In genomic region chr19:14053500-14053899, GRCh38 we compare ENCODE assay signal across 21 cellular contexts. TPM values are rescaled to one million over a fixed set of nuclear protein-coding genes. Genes with fewer than 3 reads are reported as not detected.
DNase-seq lines count a peak whose midpoint lies in the region; ATAC-seq, FAIRE-seq and TF ChIP-seq lines count a peak whose summit lies in the region.
"Had no signal": no experiment of that assay in that cellular context is flagged by ENCODE, and none has a peak within 500 bp of the region (broad histone marks: within the 10 kb centered on the region; RNA-seq: fewer than 3 reads in every experiment).

No MANE protein-coding gene starts in this region.

- H3K27me3 ChIP-seq in GM12878 (replicated peaks in 1 of 2; ENCODE audit: control insufficient read depth in 2 of 2, insufficient read depth in 2 of 2, low read length in 1 of 2): peaks cover 0 to 2% of the 10 kb centered on the region in 2 experiments; a peak in 3 of 4 replicates
- H3K27me3 ChIP-seq in neuronal stem cell (ENCODE audit: control insufficient read depth in 3 of 3, insufficient read depth in 3 of 3, low read depth in 1 of 3, low read length in 3 of 3): peaks cover 0 to 20% (median 6%) of the 10 kb centered on the region in 3 experiments
- H3K27me3 ChIP-seq: Peyer's patch had no signal

- POLR2A ChIA-PET in GM12878 (lab: Charles Lee): interaction anchor here (1.5 kb wide), 1 partner anchor 48 kb away, joined by 5 read pairs; the partner anchor contains the start of gene RFX1

- CTCF ChIA-PET in GM12878 (lab: Yijun Ruan, JAX): interaction anchor here (1.6 to 2.4 kb wide), 2 partner anchors 10 to 14 kb away, joined by 5 to 14 read pairs; no protein-coding TSS in a partner anchor

- no peaks in the 10 kb centered on the region for H3K79me1 ChIP-seq in neuronal stem cell (ENCODE audit: low read depth, low read length)

- no peak for TF ChIP-seq EP300 in GM12878 (IDR thresholded peaks at IDR 0.05; ENCODE audit: borderline replicate concordance in 1 of 2, control insufficient read depth in 1 of 2, low read depth in 2 of 2, low read length in 2 of 2)

- H3K9me3 ChIP-seq in GM12878 (replicated peaks; ENCODE audit: control insufficient read depth, insufficient read depth, low read length): no peaks in the 10 kb centered on the region
- peaks cover under 1 to 3% of the 10 kb centered on the region in 2 donors for H3K9me3 ChIP-seq in neuronal stem cell (replicated peaks in 1 of 2; ENCODE audit: control insufficient read depth in 2 of 2, insufficient read depth in 1 of 2, low read depth in 1 of 2, low read length in 2 of 2)
- H3K9me3 ChIP-seq: Peyer's patch had no signal

- WGBS in GM12878 (ENCODE audit: insufficient coverage, insufficient replicate concordance, low lambda C conversion rate, missing lambda C conversion rate): 85% methylated on average over 10 of the region's 11 CpGs
- no CpG with 5 or more reads among the region's 11 CpGs for WGBS in neuronal stem cell (ENCODE audit: extremely low coverage in 2 of 2, insufficient read length in 2 of 2, insufficient replicate concordance in 1 of 2), 2 donors

- RAD21 ChIA-PET in GM12878 (lab: Charles Lee; ENCODE audit: unreplicated experiment): interaction anchor here (0.6 to 1.0 kb wide), 2 partner anchors 9 to 92 kb away, joined by 3 read pairs; no protein-coding TSS in a partner anchor

- FAIRE-seq in GM12892 (lab: Jason Lieb, UNC) (no peak), GM12878 (lab: Jason Lieb, UNC) (no peak)
- FAIRE-seq: GM19239, H54 had no signal

- no peak for TF ChIP-seq RAD21 in GM12878 (IDR thresholded peaks at IDR 0.05; ENCODE audit: insufficient read depth, low read depth, low read length)

- H2BK5ac ChIP-seq in neuronal stem cell (ENCODE audit: low read length): no peak overlapping the region

- H3K4me1 ChIP-seq in GM12878 (ENCODE audit: control insufficient read depth, insufficient read depth, low read length) (no peaks in the 10 kb centered on the region), neuronal stem cell (ENCODE audit: control insufficient read depth in 2 of 2, insufficient read depth in 1 of 2, low read depth in 1 of 2, low read length in 2 of 2) (peaks cover 0 to 4% of the 10 kb centered on the region in 2 donors)
- H3K4me1 ChIP-seq: Caco-2 had no signal

- in situ Hi-C loops in GM12878 (cut with MboI) (loop anchor here (25.0 kb wide), 1 partner anchor 766 kb away; no protein-coding TSS in a partner anchor), KBM-7 (cut with MboI; ENCODE audit: low pct_unique_long_range_greater_than_20kb, low sequenced_read_pairs) (loop anchor here (25.0 kb wide), 1 partner anchor 166 kb away; the partner anchor contains the start of gene NANOS3)

- no peak for ATAC-seq in GM12878

- H4K20me1 ChIP-seq in GM12878 (ENCODE audit: control insufficient read depth, insufficient read depth): no peaks in the 10 kb centered on the region
- H4K20me1 ChIP-seq: BLaER1 had no signal

- H3K36me3 ChIP-seq in GM12878 (ENCODE audit: control insufficient read depth in 2 of 2, insufficient read depth in 2 of 2, low read length in 1 of 2): peaks cover 8 to 10% of the 10 kb centered on the region in 2 experiments; a peak in 3 of 4 replicates
- peaks cover 2 to 3% of the 10 kb centered on the region in 2 donors for H3K36me3 ChIP-seq in neuronal stem cell (replicated peaks in 1 of 2; ENCODE audit: control insufficient read depth in 2 of 2, insufficient read depth in 2 of 2, low read length in 2 of 2)
- H3K36me3 ChIP-seq: Peyer's patch had no signal

- H3K9ac ChIP-seq in GM12878 (ENCODE audit: control insufficient read depth, insufficient read depth, low read length): no peak overlapping the region
- no peak overlapping the region for H3K9ac ChIP-seq in neuronal stem cell (ENCODE audit: low read depth, low read length, poor library complexity)
- H3K9ac ChIP-seq: BLaER1, KMS-11 had no signal

- no peak overlapping the region for H3K18ac ChIP-seq in neuronal stem cell (ENCODE audit: low read length)

- H3K23ac ChIP-seq in neuronal stem cell (ENCODE audit: low read depth, low read length, poor library complexity): peak overlapping the region; percentile 80

- H3K14ac ChIP-seq in neuronal stem cell (ENCODE audit: low read length): no peak overlapping the region

- H3K4me3 ChIP-seq in GM12878 (no peak overlapping the region), neuronal stem cell (ENCODE audit: low read length in 2 of 2) (peak overlapping the region in 1 of 2 donors; percentile 44)
- H3K4me3 ChIP-seq: BLaER1, Peyer's patch had no signal

- no peak overlapping the region for H2BK120ac ChIP-seq in neuronal stem cell (ENCODE audit: low read depth, low read length)

- TF ChIP-seq CTCF in GM12878 (IDR thresholded peaks at IDR 0.05 in 2 of 3, conservative IDR thresholded peaks at IDR 0.05 in 1 of 3; ENCODE audit: control insufficient read depth in 2 of 3, extremely low read depth in 1 of 3, insufficient read depth in 1 of 3, low read depth in 3 of 3, low read length in 3 of 3): no peak

- H3K79me2 ChIP-seq in GM12878 (ENCODE audit: control insufficient read depth, insufficient read depth, low read length): no peaks in the 10 kb centered on the region

- SMC1A ChIA-PET in GM12878 (lab: Charles Lee; ENCODE audit: uncharacterized antibody, unreplicated experiment): interaction anchor here (0.6 to 1.2 kb wide), 3 partner anchors 11 to 443 kb away, joined by 3 to 6 read pairs (median 3); partner anchors contain the start of genes GIPC1 and MISP3

- no peak overlapping the region for H4K91ac ChIP-seq in neuronal stem cell (ENCODE audit: low read depth, low read length, poor library complexity)

- no peak overlapping the region for H2BK15ac ChIP-seq in neuronal stem cell (ENCODE audit: low read length)

- no peak overlapping the region for H2AK5ac ChIP-seq in neuronal stem cell (ENCODE audit: low read depth, low read length)

- H4K8ac ChIP-seq in neuronal stem cell (ENCODE audit: low read depth, low read length): no peak overlapping the region

- H3K4me2 ChIP-seq in GM12878 (ENCODE audit: control insufficient read depth, insufficient read depth): no peak overlapping the region
- H3K4me2 ChIP-seq in neuronal stem cell (ENCODE audit: insufficient read depth, low read length, poor library complexity, severe bottlenecking): no peak overlapping the region
- H3K4me2 ChIP-seq: BLaER1, KMS-11 had no signal

- BruUV-seq in GM12878 (replicated peaks; lab: Mats Ljungman, UMichigan): no TSS peak

- TF ChIP-seq POLR2A in GM12892 (IDR thresholded peaks at IDR 0.05; ENCODE audit: low read depth, low read length): peak; percentile 22; the same call in 1 of the 2 replicates
- TF ChIP-seq POLR2A in GM12878 (IDR thresholded peaks at IDR 0.05; ENCODE audit: low read depth, low read length): no peak

- DNase-seq in GM12892 (ENCODE audit: insufficient read length) (no peak), GM12878 (ENCODE audit: low read depth, low spot score) (no peak), neuronal stem cell (ENCODE audit: low spot score) (no peak), KBM-7 (no peak), substantia nigra (lab: John Stamatoyannopoulos, UW) (no peak)
- DNase-seq: Caco-2; CD4-positive, alpha-beta memory T cell; DND-41; HFFc6; NCI-H1105; NCI-H146; NCI-H2029; NCI-H345; NCI-H524; NCI-H774; Peyer's patch had no signal

- H3K27ac ChIP-seq in GM12878 (ENCODE audit: control insufficient read depth, insufficient read depth) (no peak overlapping the region), neuronal stem cell (replicated peaks; ENCODE audit: low read length) (no peak overlapping the region), substantia nigra (ENCODE audit: low read depth, low read length, poor library complexity, severe bottlenecking) (no peak overlapping the region)
- H3K27ac ChIP-seq: BLaER1, KMS-11, Peyer's patch had no signal

- H2AFZ ChIP-seq in GM12878 (ENCODE audit: control insufficient read depth, low read depth, low read length) (no peak overlapping the region), neuronal stem cell (ENCODE audit: low read length) (no peak overlapping the region)

- intact Hi-C loops in GM12878 (cut with micrococcal nuclease; ENCODE audit: unreplicated experiment): no loop called here

- peak overlapping the region; percentile 58 for H2BK12ac ChIP-seq in neuronal stem cell (ENCODE audit: low read length)

- peak overlapping the region; percentile 55 for H3K4ac ChIP-seq in neuronal stem cell (ENCODE audit: low read length)

RNA-seq across cellular contexts. Expression of gene PALM3, which starts 8.4 kb away (rescaled TPM):
- not detected for polyA plus RNA-seq in GM12892 (2012; ENCODE audit: missing spikeins)
- total RNA-seq in GM12878 (2013; cell fraction: nucleolus; rRNA removed): not detected in 2 replicates
- total RNA-seq in GM12878 (2014; rRNA removed) (not detected in 2 replicates), GM12878 (2014; rRNA removed; fragmentation: Illumina TruSeq; extraction: Trizol) (not detected in 2 replicates), GM12878 (2021) (not detected in 2 replicates)
- polyA plus RNA-seq in GM12878 (2011; ENCODE audit: low read depth): not detected
- polyA plus RNA-seq in GM12878 (2011; rRNA removed) (not detected in 2 replicates), GM12878 (2014; fragmentation: Illumina TruSeq; extraction: Trizol) (not detected in 2 replicates), GM12878 (2014; fragmentation: Nextera tagmentation; extraction: Ambion mirVana) (not detected), GM12878 (2014; rRNA removed) (not detected in 2 replicates), GM12878 (2016; fragmentation: Nextera tagmentation; extraction: Ambion mirVana) (under 1 TPM in 1 of 2 experiments, not detected in 1; 0.07 TPM)
- 0.03 TPM in 1 of 2 replicates, not detected in the other for polyA plus RNA-seq in GM12878 (2011; cell fraction: cytosol; rRNA removed)
- 0.07 TPM in 1 of 2 replicates, not detected in the other for polyA plus RNA-seq in GM12878 (2011; cell fraction: nucleus; rRNA removed)
- polyA plus RNA-seq in GM12878 (2012): not detected in 2 replicates
- not detected in 2 replicates for polyA minus RNA-seq in GM12878 (2011; rRNA and poly(A)+ RNA removed)
- not detected in 2 replicates for polyA minus RNA-seq in GM12878 (2011; cell fraction: cytosol; rRNA and poly(A)+ RNA removed)
- not detected in 2 replicates for polyA minus RNA-seq in GM12878 (2011; cell fraction: nucleus; rRNA and poly(A)+ RNA removed)
- polyA plus RNA-seq in neuronal stem cell (2013, experiment 1 of 2): 10.2 TPM
- polyA plus RNA-seq in neuronal stem cell (2013, experiment 2 of 2): 10.4 TPM
- total RNA-seq: CD4-positive, alpha-beta memory T cell; T-helper 1 cell treated with Interleukin-12 subunit alpha and Interleukin-12 subunit beta and Interleukin-4 antibody, amounts not matched to agents 30 ng/mL and 1 ng/mL, for 36 hours had no signal
- polyA plus RNA-seq: CD4-positive, alpha-beta memory T cell had no signal

RNA-seq across cellular contexts. Expression of gene MISP3, which starts 19.1 kb away (rescaled TPM):
- 0.64 TPM for polyA plus RNA-seq in GM12892 (2012; ENCODE audit: missing spikeins)
- 1.8 and 2.4 TPM in 2 replicates for total RNA-seq in GM12878 (2013; cell fraction: nucleolus; rRNA removed)
- total RNA-seq in GM12878 (2014; rRNA removed): 0.90 and 0.93 TPM in 2 replicates
- total RNA-seq in GM12878 (2014; rRNA removed; fragmentation: Illumina TruSeq; extraction: Trizol): 0.51 and 0.63 TPM in 2 replicates
- total RNA-seq in GM12878 (2021): 1.2 and 1.7 TPM in 2 replicates
- not detected for polyA plus RNA-seq in GM12878 (2011; ENCODE audit: low read depth)
- polyA plus RNA-seq in GM12878 (2011; rRNA removed): 0.56 and 0.98 TPM in 2 replicates
- 1.4 and 1.8 TPM in 2 replicates for polyA plus RNA-seq in GM12878 (2011; cell fraction: cytosol; rRNA removed)
- polyA plus RNA-seq in GM12878 (2011; cell fraction: nucleus; rRNA removed): 6.0 TPM in 2 replicates
- polyA plus RNA-seq in GM12878 (2012): 0.89 and 1.0 TPM in 2 replicates
- 0.46 TPM in 2 replicates for polyA plus RNA-seq in GM12878 (2014; fragmentation: Illumina TruSeq; extraction: Trizol)
- polyA plus RNA-seq in GM12878 (2014; fragmentation: Nextera tagmentation; extraction: Ambion mirVana): under 1 TPM; 0.07 to 0.11 TPM
- 1.4 and 1.7 TPM in 2 replicates for polyA plus RNA-seq in GM12878 (2014; rRNA removed)
- under 1 TPM; 0.52 to 0.66 TPM for polyA plus RNA-seq in GM12878 (2016; fragmentation: Nextera tagmentation; extraction: Ambion mirVana)
- polyA minus RNA-seq in GM12878 (2011; rRNA and poly(A)+ RNA removed): 0.15 and 0.41 TPM in 2 replicates
- not detected in 2 replicates for polyA minus RNA-seq in GM12878 (2011; cell fraction: cytosol; rRNA and poly(A)+ RNA removed)
- 1.2 and 2.5 TPM in 2 replicates for polyA minus RNA-seq in GM12878 (2011; cell fraction: nucleus; rRNA and poly(A)+ RNA removed)
- 1.6 TPM for polyA plus RNA-seq in neuronal stem cell (2013, experiment 1 of 2)
- polyA plus RNA-seq in neuronal stem cell (2013, experiment 2 of 2): 1.7 TPM

RNA-seq across cellular contexts. Expression of gene IL27RA, which starts 21.9 kb away (rescaled TPM):
- polyA plus RNA-seq in GM12892 (2012; ENCODE audit: missing spikeins): 6.5 TPM
- total RNA-seq in GM12878 (2013; cell fraction: nucleolus; rRNA removed): 30.7 and 34.5 TPM in 2 replicates
- 44.6 and 48.7 TPM in 2 replicates for total RNA-seq in GM12878 (2014; rRNA removed)
- 26.3 and 30.0 TPM in 2 replicates for total RNA-seq in GM12878 (2014; rRNA removed; fragmentation: Illumina TruSeq; extraction: Trizol)
- total RNA-seq in GM12878 (2021): 51.4 and 52.3 TPM in 2 replicates
- 7.8 TPM for polyA plus RNA-seq in GM12878 (2011; ENCODE audit: low read depth)
- 43.0 and 63.5 TPM in 2 replicates for polyA plus RNA-seq in GM12878 (2011; rRNA removed)
- polyA plus RNA-seq in GM12878 (2011; cell fraction: cytosol; rRNA removed): 63.1 and 75.8 TPM in 2 replicates
- polyA plus RNA-seq in GM12878 (2011; cell fraction: nucleus; rRNA removed): 51.9 and 54.3 TPM in 2 replicates
- polyA plus RNA-seq in GM12878 (2012): 15.1 and 16.4 TPM in 2 replicates
- 19.6 and 36.1 TPM in 2 replicates for polyA plus RNA-seq in GM12878 (2014; fragmentation: Illumina TruSeq; extraction: Trizol)
- polyA plus RNA-seq in GM12878 (2014; fragmentation: Nextera tagmentation; extraction: Ambion mirVana): 10 to 100 TPM in 1 of 2 experiments, 1 to 10 TPM in 1; 8.4 to 13.1 TPM
- polyA plus RNA-seq in GM12878 (2014; rRNA removed): 40.8 and 43.0 TPM in 2 replicates
- polyA plus RNA-seq in GM12878 (2016; fragmentation: Nextera tagmentation; extraction: Ambion mirVana): 10 to 100 TPM; 41.6 to 48.4 TPM
- 25.6 and 49.2 TPM in 2 replicates for polyA minus RNA-seq in GM12878 (2011; rRNA and poly(A)+ RNA removed)
- polyA minus RNA-seq in GM12878 (2011; cell fraction: cytosol; rRNA and poly(A)+ RNA removed): 21.1 and 22.8 TPM in 2 replicates
- polyA minus RNA-seq in GM12878 (2011; cell fraction: nucleus; rRNA and poly(A)+ RNA removed): 11.4 and 17.2 TPM in 2 replicates
- polyA plus RNA-seq in neuronal stem cell (2013, experiment 1 of 2): 4.8 TPM
- polyA plus RNA-seq in neuronal stem cell (2013, experiment 2 of 2): 4.3 TPM

RNA-seq across cellular contexts. Expression of gene RLN3, which starts 25.6 kb away (rescaled TPM):
- polyA plus RNA-seq in GM12892 (2012; ENCODE audit: missing spikeins): not detected
- not detected in 2 replicates for total RNA-seq in GM12878 (2013; cell fraction: nucleolus; rRNA removed)
- total RNA-seq in GM12878 (2014; rRNA removed): not detected in 2 replicates
- total RNA-seq in GM12878 (2014; rRNA removed; fragmentation: Illumina TruSeq; extraction: Trizol): not detected in 2 replicates
- total RNA-seq in GM12878 (2021): not detected in 2 replicates
- polyA plus RNA-seq in GM12878 (2011; ENCODE audit: low read depth): not detected
- polyA plus RNA-seq in GM12878 (2011; rRNA removed): not detected in 2 replicates
- not detected in 2 replicates for polyA plus RNA-seq in GM12878 (2011; cell fraction: cytosol; rRNA removed)
- polyA plus RNA-seq in GM12878 (2011; cell fraction: nucleus; rRNA removed): not detected in 2 replicates
- not detected in 2 replicates for polyA plus RNA-seq in GM12878 (2012)
- polyA plus RNA-seq in GM12878 (2014; fragmentation: Illumina TruSeq; extraction: Trizol): not detected in 2 replicates
- not detected for polyA plus RNA-seq in GM12878 (2014; fragmentation: Nextera tagmentation; extraction: Ambion mirVana)
- polyA plus RNA-seq in GM12878 (2014; rRNA removed): 0.16 TPM in 1 of 2 replicates, not detected in the other
- polyA plus RNA-seq in GM12878 (2016; fragmentation: Nextera tagmentation; extraction: Ambion mirVana): not detected
- not detected in 2 replicates for polyA minus RNA-seq in GM12878 (2011; rRNA and poly(A)+ RNA removed)
- polyA minus RNA-seq in GM12878 (2011; cell fraction: cytosol; rRNA and poly(A)+ RNA removed): not detected in 2 replicates
- not detected in 2 replicates for polyA minus RNA-seq in GM12878 (2011; cell fraction: nucleus; rRNA and poly(A)+ RNA removed)
- not detected for polyA plus RNA-seq in neuronal stem cell (2013, experiment 1 of 2)
- not detected for polyA plus RNA-seq in neuronal stem cell (2013, experiment 2 of 2)
- total RNA-seq: Caco-2; CD4-positive, alpha-beta memory T cell; HFFc6; Peyer's patch; T-helper 1 cell treated with Interleukin-12 subunit alpha and Interleukin-12 subunit beta and Interleukin-4 antibody, amounts not matched to agents 30 ng/mL and 1 ng/mL, for 36 hours had no signal

RNA-seq across cellular contexts. Expression of gene C19orf67, which starts 32.1 kb away (rescaled TPM):
- polyA plus RNA-seq in GM12892 (2012; ENCODE audit: missing spikeins): not detected
- total RNA-seq in GM12878 (2013; cell fraction: nucleolus; rRNA removed): 1.4 TPM in 1 of 2 replicates, not detected in the other
- not detected in 2 replicates for total RNA-seq in GM12878 (2014; rRNA removed)
- total RNA-seq in GM12878 (2014; rRNA removed; fragmentation: Illumina TruSeq; extraction: Trizol): not detected in 2 replicates
- total RNA-seq in GM12878 (2021): not detected in 2 replicates
- not detected for polyA plus RNA-seq in GM12878 (2011; ENCODE audit: low read depth)
- polyA plus RNA-seq in GM12878 (2011; rRNA removed): not detected in 2 replicates
- not detected in 2 replicates for polyA plus RNA-seq in GM12878 (2011; cell fraction: cytosol; rRNA removed)
- polyA plus RNA-seq in GM12878 (2011; cell fraction: nucleus; rRNA removed): 0.27 and 0.35 TPM in 2 replicates
- 0.10 TPM in 1 of 2 replicates, not detected in the other for polyA plus RNA-seq in GM12878 (2012)
- polyA plus RNA-seq in GM12878 (2014; fragmentation: Illumina TruSeq; extraction: Trizol): not detected in 2 replicates
- polyA plus RNA-seq in GM12878 (2014; fragmentation: Nextera tagmentation; extraction: Ambion mirVana): not detected
- not detected in 2 replicates for polyA plus RNA-seq in GM12878 (2014; rRNA removed)
- under 1 TPM in 1 of 2 experiments, not detected in 1; 0.14 TPM for polyA plus RNA-seq in GM12878 (2016; fragmentation: Nextera tagmentation; extraction: Ambion mirVana)
- not detected in 2 replicates for polyA minus RNA-seq in GM12878 (2011; rRNA and poly(A)+ RNA removed)
- polyA minus RNA-seq in GM12878 (2011; cell fraction: cytosol; rRNA and poly(A)+ RNA removed): not detected in 2 replicates
- 0.36 and 0.67 TPM in 2 replicates for polyA minus RNA-seq in GM12878 (2011; cell fraction: nucleus; rRNA and poly(A)+ RNA removed)
- not detected for polyA plus RNA-seq in neuronal stem cell (2013, experiment 1 of 2)
- polyA plus RNA-seq in neuronal stem cell (2013, experiment 2 of 2): not detected
- total RNA-seq: Caco-2, HFFc6, Peyer's patch had no signal
- polyA plus RNA-seq: CD4-positive, alpha-beta memory T cell had no signal
